ENCODE assay signal across 26 cellular contexts in the genomic region with DNA sequence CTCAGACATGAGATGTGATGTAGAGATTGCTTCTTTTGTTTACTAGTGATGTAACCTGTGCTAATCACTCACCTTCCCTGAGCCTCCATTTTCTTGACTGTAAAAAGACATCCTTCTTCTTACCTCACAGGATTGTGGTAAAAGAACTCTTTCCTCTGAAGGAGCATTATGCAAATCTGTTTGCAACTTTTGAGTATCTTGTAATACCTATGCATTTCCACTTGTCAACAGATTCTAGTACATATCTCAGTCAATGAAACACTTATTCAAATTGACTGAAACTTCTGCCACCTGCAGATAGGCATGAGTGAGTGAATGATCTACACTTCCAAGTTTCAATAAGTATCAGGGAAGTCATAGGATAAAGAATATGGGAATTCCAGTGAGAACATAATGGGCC.
DNase-seq lines count a peak whose midpoint lies in the region; ATAC-seq and TF ChIP-seq lines count a peak whose summit lies in the region.
"Had no signal": no experiment of that assay in that cellular context is flagged by ENCODE, and none has a peak within 500 bp of the region (broad histone marks: within the 10 kb centered on the region; RNA-seq: fewer than 3 reads in every experiment).

No MANE protein-coding gene starts in this region.

- no peaks in the 10 kb centered on the region for H4K20me1 ChIP-seq in osteoblast (ENCODE audit: insufficient read depth, low read length)

- H3K36me3 ChIP-seq in osteoblast (ENCODE audit: insufficient read depth, low read length): no peaks in the 10 kb centered on the region
- H3K36me3 ChIP-seq in naive thymus-derived CD4-positive, alpha-beta T cell (ENCODE audit: control insufficient read depth in 2 of 3, insufficient read depth in 3 of 3, low read length in 3 of 3): no peaks in the 10 kb centered on the region
- H3K36me3 ChIP-seq: tibial nerve had no signal

- ATAC-seq in GM19468 (IDR thresholded peaks at IDR 0.05; ENCODE audit: extremely low read depth, unreplicated experiment) (peak; percentile 48), HG02885 (IDR thresholded peaks at IDR 0.05; ENCODE audit: poor library complexity, unreplicated experiment) (peak; percentile 53), HG03469 (IDR thresholded peaks at IDR 0.05; ENCODE audit: unreplicated experiment) (peak; percentile 67)
- ATAC-seq in activated CD4-positive, CD25-positive, alpha-beta regulatory T cell treated with anti-CD3 and anti-CD28 coated beads, Interleukin-2, amount 50 U/mL, for 24 hours: no peak
- no peak for ATAC-seq in naive thymus-derived CD4-positive, alpha-beta T cell
- ATAC-seq: GM23338; HepG2; PC-3; stimulated activated naive CD8-positive, alpha-beta T cell treated with anti-CD3 and anti-CD28 coated beads, Interleukin-15, Interleukin-2, amounts not matched to agents 100 U/mL and 50 U/mL, for 24 hours; T-helper 17 cell had no signal

- no peaks in the 10 kb centered on the region for H3K9me3 ChIP-seq in osteoblast (ENCODE audit: low read depth, low read length)
- H3K9me3 ChIP-seq in naive thymus-derived CD4-positive, alpha-beta T cell (ENCODE audit: control insufficient read depth in 2 of 3, low read length in 3 of 3): no peaks in the 10 kb centered on the region
- H3K9me3 ChIP-seq: tibial nerve had no signal

- POLR2A ChIA-PET in naive thymus-derived CD4-positive, alpha-beta T cell (lab: Charles Lee): no interaction called here

- no peak overlapping the region for H3K4me2 ChIP-seq in osteoblast (ENCODE audit: insufficient read depth, low read length)
- H3K4me2 ChIP-seq: GM23338 had no signal

- no peaks in the 10 kb centered on the region for H3K27me3 Mint-ChIP-seq in mesothelial cell of epicardium (ENCODE audit: low read depth)
- no peaks in the 10 kb centered on the region for H3K27me3 Mint-ChIP-seq in naive thymus-derived CD4-positive, alpha-beta T cell
- H3K27me3 Mint-ChIP-seq: T-helper 17 cell had no signal

- intact Hi-C loops in naive thymus-derived CD4-positive, alpha-beta T cell (cut with micrococcal nuclease): loop anchor here in 1 of 2 donors (10.0 kb wide), 1 partner anchor 148 kb away; no protein-coding TSS in a partner anchor

- no peak overlapping the region for H2AFZ ChIP-seq in osteoblast (ENCODE audit: low read length)

- no peak overlapping the region for H3K4me3 Mint-ChIP-seq in mesothelial cell of epicardium
- no peak overlapping the region for H3K4me3 Mint-ChIP-seq in naive thymus-derived CD4-positive, alpha-beta T cell
- H3K4me3 Mint-ChIP-seq: GM23338, memory B cell, nephron, T-helper 17 cell had no signal

- peaks cover 17% of the 10 kb centered on the region for H3K4me1 Mint-ChIP-seq in mesothelial cell of epicardium
- H3K4me1 Mint-ChIP-seq in naive thymus-derived CD4-positive, alpha-beta T cell: peaks cover 0 to 14% (median 5%) of the 10 kb centered on the region in 7 donors
- H3K4me1 Mint-ChIP-seq: GM23338, nephron had no signal

- no peaks in the 10 kb centered on the region for H3K9me3 Mint-ChIP-seq in mesothelial cell of epicardium
- H3K9me3 Mint-ChIP-seq in naive thymus-derived CD4-positive, alpha-beta T cell: peaks cover 0 to 3% (median 0%) of the 10 kb centered on the region in 11 donors
- H3K9me3 Mint-ChIP-seq: GM23338, memory B cell had no signal

- CTCF ChIA-PET in naive thymus-derived CD4-positive, alpha-beta T cell (lab: Charles Lee): no interaction called here

- H3K27ac ChIP-seq in osteoblast (ENCODE audit: low read depth, low read length): no peak overlapping the region
- H3K27ac ChIP-seq in naive thymus-derived CD4-positive, alpha-beta T cell (ENCODE audit: low read depth, low read length): no peak overlapping the region
- H3K27ac ChIP-seq: dorsolateral prefrontal cortex, tibial nerve, VCaP had no signal

- DNase-seq in mesothelial cell of epicardium (ENCODE audit: low spot score in 2 of 2, unreplicated experiment in 2 of 2): no peak
- DNase-seq in osteoblast (ENCODE audit: insufficient read length, low spot score, missing footprints): no peak
- DNase-seq in naive thymus-derived CD4-positive, alpha-beta T cell: no peak
- DNase-seq: activated CD4-positive, alpha-beta T cell treated with anti-CD3 and anti-CD28 coated beads, Interleukin-2, amount 50 U/mL, for 48 hours; activated naive CD4-positive, alpha-beta T cell treated with Interleukin-2 at 50 U/mL for 16 hours; activated T-cell treated with anti-CD3 and anti-CD28 coated beads for 4 hours; caudate nucleus; DMS79; dorsolateral prefrontal cortex; kidney glomerular epithelial cell; NCI-H1436 treated with DMSO at 0.1 percent for 48 hours; NCI-H82; PC-3; stimulated activated CD4-positive, alpha-beta T cell treated with anti-CD3 and anti-CD28 coated beads, Interleukin-2, amount 100 ng/mL, for 24 hours; stimulated activated naive CD8-positive, alpha-beta T cell treated with anti-CD3 and anti-CD28 coated beads, Interleukin-15, Interleukin-2, amounts not matched to agents 100 U/mL and 50 U/mL, for 24 hours; T-helper 17 cell had no signal

- no peaks in the 10 kb centered on the region for H3K79me2 ChIP-seq in osteoblast (ENCODE audit: insufficient read depth, low read length)

- H3K27ac Mint-ChIP-seq in mesothelial cell of epicardium: no peak overlapping the region
- peak overlapping the region in 1 of 9 donors; percentile 59 for H3K27ac Mint-ChIP-seq in naive thymus-derived CD4-positive, alpha-beta T cell
- H3K27ac Mint-ChIP-seq: GM23338, memory B cell, nephron, T-helper 17 cell had no signal

- H3K36me3 Mint-ChIP-seq in mesothelial cell of epicardium: no peaks in the 10 kb centered on the region
- H3K36me3 Mint-ChIP-seq in naive thymus-derived CD4-positive, alpha-beta T cell: peaks cover 0 to 4% (median 0%) of the 10 kb centered on the region in 5 donors
- H3K36me3 Mint-ChIP-seq: memory B cell had no signal

- H3K4me3 ChIP-seq in osteoblast (ENCODE audit: insufficient read depth, low read length): no peak overlapping the region
- H3K4me3 ChIP-seq in naive thymus-derived CD4-positive, alpha-beta T cell (ENCODE audit: low read length): no peak overlapping the region
- H3K4me3 ChIP-seq: dorsolateral prefrontal cortex, GM23338, tibial nerve had no signal

- no peaks in the 10 kb centered on the region for H3K27me3 ChIP-seq in osteoblast (ENCODE audit: insufficient read depth, low read length)
- H3K27me3 ChIP-seq in naive thymus-derived CD4-positive, alpha-beta T cell (ENCODE audit: control insufficient read depth in 2 of 2, insufficient read depth in 2 of 2, low read length in 2 of 2): no peaks in the 10 kb centered on the region
- H3K27me3 ChIP-seq: tibial nerve had no signal

- TF ChIP-seq CTCF in mesothelial cell of epicardium (IDR thresholded peaks at IDR 0.05; ENCODE audit: unreplicated experiment) (no peak), osteoblast (IDR thresholded peaks at IDR 0.05; ENCODE audit: extremely low read depth, low read depth, low read length) (no peak)

- H3K4me1 ChIP-seq in osteoblast (ENCODE audit: insufficient read depth, low read length): peaks cover 54% of the 10 kb centered on the region
- no peaks in the 10 kb centered on the region for H3K4me1 ChIP-seq in naive thymus-derived CD4-positive, alpha-beta T cell (ENCODE audit: control insufficient read depth in 2 of 2, insufficient read depth in 2 of 2, low read length in 2 of 2)

Comparison
In these comparisons a context has a peak if more than half of its experiments do, and no peak if none do; other contexts are left out.
1. ATAC-seq: peak in GM19468 (single experiment), HG02885 (single experiment) and HG03469 (single experiment); none in activated CD4-positive, CD25-positive, alpha-beta regulatory T cell treated with anti-CD3 and anti-CD28 coated beads, Interleukin-2, amount 50 U/mL, for 24 hours (0 of 2) and naive thymus-derived CD4-positive, alpha-beta T cell (single experiment).